ENCODE assay signal across 17 cellular contexts in the genomic region with DNA sequence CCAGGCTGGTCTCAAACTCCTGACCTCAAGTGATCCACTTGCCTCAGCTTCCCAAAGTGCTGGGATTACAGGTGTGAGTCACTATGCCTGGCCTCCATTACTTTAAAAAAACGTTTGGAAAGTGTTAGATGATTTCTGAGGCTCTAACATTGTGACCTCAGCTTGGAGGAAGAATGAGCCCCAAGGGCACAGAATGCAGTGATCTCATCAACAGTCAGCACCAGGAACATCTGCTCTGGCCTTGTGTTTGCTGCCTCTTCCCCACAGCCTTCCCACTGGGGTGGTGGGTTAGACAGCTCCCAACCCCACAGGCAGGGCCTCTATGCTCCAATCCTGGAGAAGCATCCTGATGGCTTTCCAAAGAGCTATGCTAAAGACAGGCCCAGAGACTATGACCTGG. TPM values are rescaled to one million over a fixed set of nuclear protein-coding genes. Genes with fewer than 3 reads are reported as not detected.
DNase-seq lines count a peak whose midpoint lies in the region; ATAC-seq and TF ChIP-seq lines count a peak whose summit lies in the region.
"Had no signal": no experiment of that assay in that cellular context is flagged by ENCODE, and none has a peak within 500 bp of the region (broad histone marks: within the 10 kb centered on the region; RNA-seq: fewer than 3 reads in every experiment).

No MANE protein-coding gene starts in this region.

- peaks cover 23% of the 10 kb centered on the region for H3K36me3 Mint-ChIP-seq in stimulated activated effector memory CD8-positive, alpha-beta T cell treated with anti-CD3 and anti-CD28 coated beads, Interleukin-12 subunit alpha, Interleukin-12 subunit beta, amount 100 ng/mL, for 72 hours

- TF ChIP-seq CTCF in dorsolateral prefrontal cortex (IDR thresholded peaks at IDR 0.05 in 54 of 56, conservative IDR thresholded peaks at IDR 0.05 in 2 of 56; ENCODE audit: low read depth in 1 of 56, partially characterized antibody in 56 of 56), result no peak

- no peaks in the 10 kb centered on the region for H3K9me3 Mint-ChIP-seq in stimulated activated effector memory CD8-positive, alpha-beta T cell treated with anti-CD3 and anti-CD28 coated beads, Interleukin-12 subunit alpha, Interleukin-12 subunit beta, amount 100 ng/mL, for 72 hours
- H3K9me3 Mint-ChIP-seq: activated naive CD4-positive, alpha-beta T cell treated with anti-CD3 and anti-CD28 coated beads for 36 hours; mesothelial cell of epicardium; stimulated activated naive CD8-positive, alpha-beta T cell treated with anti-CD3 and anti-CD28 coated beads, Interleukin-15, Interleukin-2, amounts not matched to agents 100 ng/mL and 50 ng/mL, for 24 hours had no signal

- H3K27ac ChIP-seq in dorsolateral prefrontal cortex, result peak overlapping the region in 48 of 59 donors; percentile 3 to 95 (median 66)

- intact Hi-C loops in dorsolateral prefrontal cortex (cut with DNase I), result loop anchor here in 1 of 2 donors (5.0 kb wide), 1 partner anchor 33 kb away; no protein-coding TSS in a partner anchor

- no peak overlapping the region for H3K4me3 Mint-ChIP-seq in stimulated activated effector memory CD8-positive, alpha-beta T cell treated with anti-CD3 and anti-CD28 coated beads, Interleukin-12 subunit alpha, Interleukin-12 subunit beta, amount 100 ng/mL, for 72 hours
- H3K4me3 Mint-ChIP-seq: activated naive CD4-positive, alpha-beta T cell treated with anti-CD3 and anti-CD28 coated beads for 36 hours; mesothelial cell of epicardium; stimulated activated naive CD8-positive, alpha-beta T cell treated with anti-CD3 and anti-CD28 coated beads, Interleukin-15, Interleukin-2, amounts not matched to agents 100 ng/mL and 50 ng/mL, for 24 hours; T-helper 17 cell had no signal

- no peaks in the 10 kb centered on the region for H3K27me3 ChIP-seq in dorsolateral prefrontal cortex

- H3K27ac Mint-ChIP-seq in stimulated activated effector memory CD8-positive, alpha-beta T cell treated with anti-CD3 and anti-CD28 coated beads, Interleukin-12 subunit alpha, Interleukin-12 subunit beta, amount 100 ng/mL, for 72 hours, result no peak overlapping the region
- H3K27ac Mint-ChIP-seq: activated naive CD4-positive, alpha-beta T cell treated with anti-CD3 and anti-CD28 coated beads for 36 hours; mesothelial cell of epicardium; stimulated activated naive CD8-positive, alpha-beta T cell treated with anti-CD3 and anti-CD28 coated beads, Interleukin-15, Interleukin-2, amounts not matched to agents 100 ng/mL and 50 ng/mL, for 24 hours; T-helper 17 cell had no signal

- DNase-seq in EL, result peak; percentile 96
- DNase-seq in NCI-H226, result peak; percentile 61
- no peak for DNase-seq in dorsolateral prefrontal cortex
- peak; percentile 51 for DNase-seq in non-pigmented ciliary epithelial cell (ENCODE audit: low read depth)
- DNase-seq in NAMALWA (ENCODE audit: low spot score), result no peak
- no peak for DNase-seq in activated T-cell treated with anti-CD3 and anti-CD28 coated beads, Interleukin-2, amount 50 U/mL, for 1 hour
- no peak for DNase-seq in stimulated activated effector memory CD8-positive, alpha-beta T cell treated with anti-CD3 and anti-CD28 coated beads, Interleukin-12 subunit alpha, Interleukin-12 subunit beta, amount 100 ng/mL, for 72 hours (ENCODE audit: low spot score in 2 of 2)
- no peak for DNase-seq in NOMO-1 treated with DMSO at 0.1 percent for 48 hours (lab: John Stamatoyannopoulos, UW; ENCODE audit: unreplicated experiment)
- DNase-seq: activated CD4-positive, alpha-beta T cell treated with anti-CD3 and anti-CD28 coated beads, Interleukin-2, amount 50 U/mL, for 48 hours; activated naive CD4-positive, alpha-beta T cell treated with anti-CD3 and anti-CD28 coated beads for 36 hours; COR-L47; GOT3; NCI-H1930; stimulated activated CD4-positive, alpha-beta T cell treated with anti-CD3 and anti-CD28 coated beads, Interleukin-4, amount 100 ng/mL, for 4 hours; T-helper 17 cell had no signal

- H3K4me1 Mint-ChIP-seq in stimulated activated effector memory CD8-positive, alpha-beta T cell treated with anti-CD3 and anti-CD28 coated beads, Interleukin-12 subunit alpha, Interleukin-12 subunit beta, amount 100 ng/mL, for 72 hours, result no peaks in the 10 kb centered on the region

- no peak for ATAC-seq in stimulated activated effector memory CD8-positive, alpha-beta T cell treated with anti-CD3 and anti-CD28 coated beads, Interleukin-12 subunit alpha, Interleukin-12 subunit beta, amount 100 ng/mL, for 72 hours
- ATAC-seq: T-helper 17 cell had no signal

- H3K4me3 ChIP-seq in dorsolateral prefrontal cortex, result no peak overlapping the region

RNA-seq across cellular contexts. Expression of a gene that starts 37.7 kb away (rescaled TPM):
- total RNA-seq in dorsolateral prefrontal cortex, result 100 to 1,000 TPM in 84 of 120 experiments, 10 to 100 TPM in 36; 57.2 to 359 (median 120) TPM

Comparison
In these comparisons a context has a peak if more than half of its experiments do, and no peak if none do; other contexts are left out.
1. DNase-seq: peak in EL (single experiment), NCI-H226 (single experiment) and non-pigmented ciliary epithelial cell (single experiment); none in dorsolateral prefrontal cortex (0 of 10), NAMALWA (single experiment), activated T-cell treated with anti-CD3 and anti-CD28 coated beads, Interleukin-2, amount 50 U/mL, for 1 hour (single experiment), stimulated activated effector memory CD8-positive, alpha-beta T cell treated with anti-CD3 and anti-CD28 coated beads, Interleukin-12 subunit alpha, Interleukin-12 subunit beta, amount 100 ng/mL, for 72 hours (0 of 2) and NOMO-1 treated with DMSO at 0.1 percent for 48 hours (single experiment).